ENCODE assay signal across 8 cellular contexts in the genomic region with DNA sequence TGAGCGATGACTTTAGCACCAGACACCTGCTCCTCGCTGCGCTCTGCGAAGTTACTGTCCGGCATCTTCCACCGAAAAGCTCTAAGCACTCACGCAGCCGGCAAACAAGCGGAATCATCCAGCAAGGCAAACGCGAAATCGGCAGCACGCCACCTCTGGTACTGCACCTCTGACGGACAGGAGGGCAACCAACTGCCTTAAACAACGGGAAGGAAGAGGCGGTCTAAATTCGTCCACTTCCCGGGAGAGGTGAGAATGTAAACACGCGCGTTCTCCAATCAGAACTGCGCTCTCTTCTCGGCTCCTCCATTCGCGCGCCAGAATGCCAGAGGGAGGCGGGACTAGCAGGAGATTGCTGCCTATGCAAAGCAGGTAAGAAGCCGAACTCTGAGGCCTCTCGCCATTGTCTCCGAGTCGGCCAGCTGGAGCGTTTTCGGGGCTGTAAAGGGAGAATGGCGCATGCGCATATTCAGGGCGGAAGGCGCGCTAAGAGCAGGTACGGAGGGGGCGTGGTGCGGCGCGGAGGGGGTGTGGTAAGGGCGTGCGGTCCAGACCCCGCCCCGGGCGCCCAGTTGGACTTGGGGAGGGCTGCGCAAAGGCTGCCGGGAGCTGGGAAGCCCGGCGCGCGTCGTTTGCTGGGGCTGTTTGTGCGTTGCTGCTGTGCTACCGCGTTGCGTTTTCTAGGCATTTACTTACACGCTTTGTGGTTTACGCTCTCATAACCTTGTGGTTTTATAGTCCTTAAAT. TPM values are rescaled to one million over a fixed set of nuclear protein-coding genes. Genes with fewer than 3 reads are reported as not detected.
DNase-seq lines count a peak whose midpoint lies in the region; ATAC-seq and TF ChIP-seq lines count a peak whose summit lies in the region.

A gene with protein sequence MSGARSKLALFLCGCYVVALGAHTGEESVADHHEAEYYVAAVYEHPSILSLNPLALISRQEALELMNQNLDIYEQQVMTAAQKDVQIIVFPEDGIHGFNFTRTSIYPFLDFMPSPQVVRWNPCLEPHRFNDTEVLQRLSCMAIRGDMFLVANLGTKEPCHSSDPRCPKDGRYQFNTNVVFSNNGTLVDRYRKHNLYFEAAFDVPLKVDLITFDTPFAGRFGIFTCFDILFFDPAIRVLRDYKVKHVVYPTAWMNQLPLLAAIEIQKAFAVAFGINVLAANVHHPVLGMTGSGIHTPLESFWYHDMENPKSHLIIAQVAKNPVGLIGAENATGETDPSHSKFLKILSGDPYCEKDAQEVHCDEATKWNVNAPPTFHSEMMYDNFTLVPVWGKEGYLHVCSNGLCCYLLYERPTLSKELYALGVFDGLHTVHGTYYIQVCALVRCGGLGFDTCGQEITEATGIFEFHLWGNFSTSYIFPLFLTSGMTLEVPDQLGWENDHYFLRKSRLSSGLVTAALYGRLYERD (plus strand): TSS at position 347 of the 747 bp plus-strand sequence. CDS start 33,695 bp downstream, outside the sequence.
A gene (minus strand): TSS at position 171 of the 747 bp plus-strand sequence. CDS start 106 bp downstream, at position 65.

- peak; percentile 31 for TF ChIP-seq CTCF in GM12865 (IDR thresholded peaks at IDR 0.05; ENCODE audit: insufficient read depth, low read depth, low read length, missing control alignments)

- peak within 1 kb of the TSS; percentile 96 for H3K4me3 ChIP-seq in GM12865 (ENCODE audit: low read depth, low read length)

- H3K27ac Mint-ChIP-seq in activated naive CD8-positive, alpha-beta T cell treated with anti-CD3 and anti-CD28 coated beads, Interleukin-2, amount 50 U/mL, for 24 hours: peak within 1 kb of the TSS; percentile 98

- peaks cover 40% of the 10 kb centered on the region for H3K36me3 Mint-ChIP-seq in activated naive CD8-positive, alpha-beta T cell treated with anti-CD3 and anti-CD28 coated beads, Interleukin-2, amount 50 U/mL, for 24 hours (ENCODE audit: low read depth)

- DNase-seq in GM12865 (ENCODE audit: low read depth) (peak; percentile 100), left cardiac atrium (peak; percentile 96), putamen (ENCODE audit: low spot score) (peak; percentile 99), hypothalamus (lab: John Stamatoyannopoulos, UW) (no peak), NCI-H1105 treated with DMSO at 0.1 percent for 48 hours (lab: John Stamatoyannopoulos, UW) (no peak)
- DNase-seq in activated naive CD8-positive, alpha-beta T cell treated with anti-CD3 and anti-CD28 coated beads, Interleukin-2, amount 50 U/mL, for 24 hours: peak; percentile 99

- H3K4me1 Mint-ChIP-seq in activated naive CD8-positive, alpha-beta T cell treated with anti-CD3 and anti-CD28 coated beads, Interleukin-2, amount 50 U/mL, for 24 hours: peaks cover 45% of the 10 kb centered on the region

- ATAC-seq in HG02610 (IDR thresholded peaks at IDR 0.05; ENCODE audit: unreplicated experiment) (peak; percentile 93), left cardiac atrium (peak; percentile 97 to 98)
- ATAC-seq in activated naive CD8-positive, alpha-beta T cell treated with anti-CD3 and anti-CD28 coated beads, Interleukin-2, amount 50 U/mL, for 24 hours: peak; percentile 95

- intact Hi-C loops in left cardiac atrium (cut with DNase I): no loop called here

- H3K27me3 Mint-ChIP-seq in activated naive CD8-positive, alpha-beta T cell treated with anti-CD3 and anti-CD28 coated beads, Interleukin-2, amount 50 U/mL, for 24 hours: no peaks in the 10 kb centered on the region

- peaks cover 7% of the 10 kb centered on the region for H3K9me3 Mint-ChIP-seq in activated naive CD8-positive, alpha-beta T cell treated with anti-CD3 and anti-CD28 coated beads, Interleukin-2, amount 50 U/mL, for 24 hours

- H3K4me3 Mint-ChIP-seq in activated naive CD8-positive, alpha-beta T cell treated with anti-CD3 and anti-CD28 coated beads, Interleukin-2, amount 50 U/mL, for 24 hours: peak within 1 kb of the TSS; percentile 100

TF ChIP-seq in PFSK-1, 5 proteins besides CTCF, POLR2A, EP300 and RAD21:
- peak; percentile 92 for TF ChIP-seq POLR2AphosphoS5 (IDR thresholded peaks at IDR 0.05; ENCODE audit: low read depth, low read length)
- peak; percentile 39; the same call in 1 of the 2 replicates for TF ChIP-seq SIN3A (IDR thresholded peaks at IDR 0.05; ENCODE audit: borderline replicate concordance, insufficient read depth, low read length)
- TF ChIP-seq FOXP2 (optimal IDR thresholded peaks at IDR 0.05; ENCODE audit: borderline replicate concordance, extremely low read depth, extremely low read length, insufficient read depth): peak; percentile 47
- TF ChIP-seq TAF1 (IDR thresholded peaks at IDR 0.05; ENCODE audit: borderline replicate concordance, insufficient read depth, low read length): peak; percentile 41; the same call in 1 of the 2 replicates
- TF ChIP-seq, protein P1, sequence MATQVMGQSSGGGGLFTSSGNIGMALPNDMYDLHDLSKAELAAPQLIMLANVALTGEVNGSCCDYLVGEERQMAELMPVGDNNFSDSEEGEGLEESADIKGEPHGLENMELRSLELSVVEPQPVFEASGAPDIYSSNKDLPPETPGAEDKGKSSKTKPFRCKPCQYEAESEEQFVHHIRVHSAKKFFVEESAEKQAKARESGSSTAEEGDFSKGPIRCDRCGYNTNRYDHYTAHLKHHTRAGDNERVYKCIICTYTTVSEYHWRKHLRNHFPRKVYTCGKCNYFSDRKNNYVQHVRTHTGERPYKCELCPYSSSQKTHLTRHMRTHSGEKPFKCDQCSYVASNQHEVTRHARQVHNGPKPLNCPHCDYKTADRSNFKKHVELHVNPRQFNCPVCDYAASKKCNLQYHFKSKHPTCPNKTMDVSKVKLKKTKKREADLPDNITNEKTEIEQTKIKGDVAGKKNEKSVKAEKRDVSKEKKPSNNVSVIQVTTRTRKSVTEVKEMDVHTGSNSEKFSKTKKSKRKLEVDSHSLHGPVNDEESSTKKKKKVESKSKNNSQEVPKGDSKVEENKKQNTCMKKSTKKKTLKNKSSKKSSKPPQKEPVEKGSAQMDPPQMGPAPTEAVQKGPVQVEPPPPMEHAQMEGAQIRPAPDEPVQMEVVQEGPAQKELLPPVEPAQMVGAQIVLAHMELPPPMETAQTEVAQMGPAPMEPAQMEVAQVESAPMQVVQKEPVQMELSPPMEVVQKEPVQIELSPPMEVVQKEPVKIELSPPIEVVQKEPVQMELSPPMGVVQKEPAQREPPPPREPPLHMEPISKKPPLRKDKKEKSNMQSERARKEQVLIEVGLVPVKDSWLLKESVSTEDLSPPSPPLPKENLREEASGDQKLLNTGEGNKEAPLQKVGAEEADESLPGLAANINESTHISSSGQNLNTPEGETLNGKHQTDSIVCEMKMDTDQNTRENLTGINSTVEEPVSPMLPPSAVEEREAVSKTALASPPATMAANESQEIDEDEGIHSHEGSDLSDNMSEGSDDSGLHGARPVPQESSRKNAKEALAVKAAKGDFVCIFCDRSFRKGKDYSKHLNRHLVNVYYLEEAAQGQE (IDR thresholded peaks at IDR 0.05; ENCODE audit: insufficient read depth in 1 of 2, low read depth in 2 of 2, low read length in 2 of 2): no peak

RNA-seq across cellular contexts. Expression of the first gene that starts in this region (rescaled TPM):
- 3.2 TPM for polyA plus RNA-seq in PFSK-1 (2012; ENCODE audit: insufficient read length, low read depth)
- total RNA-seq in left cardiac atrium: 10 to 100 TPM; 11.4 to 16.0 TPM

RNA-seq across cellular contexts. Expression of the second gene that starts in this region (rescaled TPM):
- 13.8 TPM for polyA plus RNA-seq in PFSK-1 (2012; ENCODE audit: insufficient read length, low read depth)
- 10 to 100 TPM; 11.0 to 13.2 TPM for total RNA-seq in left cardiac atrium

Comparison
In these comparisons a context has a peak if more than half of its experiments do, and no peak if none do; other contexts are left out.
1. DNase-seq: peak in GM12865 (single experiment), activated naive CD8-positive, alpha-beta T cell treated with anti-CD3 and anti-CD28 coated beads, Interleukin-2, amount 50 U/mL, for 24 hours (single experiment), left cardiac atrium (single experiment) and putamen (single experiment); none in hypothalamus (0 of 51) and NCI-H1105 treated with DMSO at 0.1 percent for 48 hours (single experiment).
2. Peak in every context shown above with its lines, with median percentiles within 50 percentile points of each other: ATAC-seq.